In genomic region chr17:11997147-11997971, GRCh38 we compare ENCODE assay signal across 1 cellular context.
TF ChIP-seq lines count a peak whose summit lies in the region.

Gene ZNF18 (minus strand): TSS chr17:11997475. CDS start chr17:11992829, 4,646 bp downstream.

TF ChIP-seq in HepG2, 621 proteins besides CTCF, POLR2A, EP300 and RAD21 (continued from another document and continues in another):
- TF ChIP-seq ARID4A (CRISPR knock-in tag; IDR thresholded peaks at IDR 0.05; ENCODE audit: borderline replicate concordance) = peak; percentile 84
- no peak for TF ChIP-seq ZBTB1 (CRISPR knock-in tag; IDR thresholded peaks at IDR 0.05; ENCODE audit: borderline replicate concordance)
- no peak; the same call in 1 of the 2 replicates for TF ChIP-seq HCFC1 (IDR thresholded peaks at IDR 0.05; ENCODE audit: low read depth, low read length)
- peak; percentile 56; the same call in 1 of the 2 replicates for TF ChIP-seq E2F2 (CRISPR knock-in tag; IDR thresholded peaks at IDR 0.05; ENCODE audit: borderline replicate concordance)
- TF ChIP-seq SPEN (CRISPR knock-in tag; IDR thresholded peaks at IDR 0.05; ENCODE audit: low read depth) = peak; percentile 58; the same call in 1 of the 2 replicates
- peak; percentile 91 for TF ChIP-seq PHF8 (CRISPR knock-in tag; IDR thresholded peaks at IDR 0.05)
- TF ChIP-seq ZNF496 (CRISPR knock-in tag; IDR thresholded peaks at IDR 0.05; ENCODE audit: insufficient replicate concordance) = no peak
- TF ChIP-seq WIZ (CRISPR knock-in tag; IDR thresholded peaks at IDR 0.05) = no peak; the same call in 1 of the 2 replicates
- no peak for TF ChIP-seq MLXIP (CRISPR knock-in tag; IDR thresholded peaks at IDR 0.05; ENCODE audit: borderline replicate concordance)
- TF ChIP-seq ZXDC (CRISPR knock-in tag; IDR thresholded peaks at IDR 0.05) = no peak
- TF ChIP-seq TCF12 (IDR thresholded peaks at IDR 0.05) = no peak
- TF ChIP-seq TCF12 (CRISPR knock-in tag; IDR thresholded peaks at IDR 0.05) = no peak
- no peak for TF ChIP-seq ZNF503 (CRISPR knock-in tag; IDR thresholded peaks at IDR 0.05)
- 0 out of 2 replicates have a peak, but pooled peaks have one; percentile 27 for TF ChIP-seq ZNF317 (CRISPR knock-in tag; IDR thresholded peaks at IDR 0.05)
- TF ChIP-seq NFKBIZ (CRISPR knock-in tag; IDR thresholded peaks at IDR 0.05) = no peak; the same call in 1 of the 2 replicates
- 0 out of 2 replicates have a peak, but pooled peaks have one; percentile 15 for TF ChIP-seq SP5 (CRISPR knock-in tag; IDR thresholded peaks at IDR 0.05; ENCODE audit: borderline replicate concordance, low read depth)
- TF ChIP-seq ZFP1 (CRISPR knock-in tag; IDR thresholded peaks at IDR 0.05) = no peak; the same call in 1 of the 2 replicates
- no peak for TF ChIP-seq HMG20A (CRISPR knock-in tag; IDR thresholded peaks at IDR 0.05; ENCODE audit: borderline replicate concordance)
- peak; percentile 72; the same call in 1 of the 2 replicates for TF ChIP-seq ZNF800 (CRISPR knock-in tag; IDR thresholded peaks at IDR 0.05)
- peak; percentile 72 for TF ChIP-seq PHF5A (CRISPR knock-in tag; IDR thresholded peaks at IDR 0.05; ENCODE audit: low read depth, unreplicated experiment)
- no peak for TF ChIP-seq FIP1L1 (IDR thresholded peaks at IDR 0.05; ENCODE audit: borderline replicate concordance, insufficient read depth, low read depth, low read length)
- TF ChIP-seq FOXP4 (CRISPR knock-in tag; IDR thresholded peaks at IDR 0.05) = peak; percentile 47; the same call in 1 of the 2 replicates
- TF ChIP-seq TFDP2 (CRISPR knock-in tag; IDR thresholded peaks at IDR 0.05) = peak; percentile 52
- TF ChIP-seq ZNF142 (CRISPR knock-in tag; IDR thresholded peaks at IDR 0.05) = peak; percentile 64; the same call in 1 of the 2 replicates
- no peak for TF ChIP-seq PAWR (CRISPR knock-in tag; IDR thresholded peaks at IDR 0.05; ENCODE audit: borderline replicate concordance)
- TF ChIP-seq JUND (CRISPR knock-in tag; IDR thresholded peaks at IDR 0.05) = no peak
- peak; percentile 27; the same call in 1 of the 2 replicates for TF ChIP-seq ZNF790 (CRISPR knock-in tag; IDR thresholded peaks at IDR 0.05; ENCODE audit: borderline replicate concordance)
